ENCODE assay signal across 2 cellular contexts in the genomic region with DNA sequence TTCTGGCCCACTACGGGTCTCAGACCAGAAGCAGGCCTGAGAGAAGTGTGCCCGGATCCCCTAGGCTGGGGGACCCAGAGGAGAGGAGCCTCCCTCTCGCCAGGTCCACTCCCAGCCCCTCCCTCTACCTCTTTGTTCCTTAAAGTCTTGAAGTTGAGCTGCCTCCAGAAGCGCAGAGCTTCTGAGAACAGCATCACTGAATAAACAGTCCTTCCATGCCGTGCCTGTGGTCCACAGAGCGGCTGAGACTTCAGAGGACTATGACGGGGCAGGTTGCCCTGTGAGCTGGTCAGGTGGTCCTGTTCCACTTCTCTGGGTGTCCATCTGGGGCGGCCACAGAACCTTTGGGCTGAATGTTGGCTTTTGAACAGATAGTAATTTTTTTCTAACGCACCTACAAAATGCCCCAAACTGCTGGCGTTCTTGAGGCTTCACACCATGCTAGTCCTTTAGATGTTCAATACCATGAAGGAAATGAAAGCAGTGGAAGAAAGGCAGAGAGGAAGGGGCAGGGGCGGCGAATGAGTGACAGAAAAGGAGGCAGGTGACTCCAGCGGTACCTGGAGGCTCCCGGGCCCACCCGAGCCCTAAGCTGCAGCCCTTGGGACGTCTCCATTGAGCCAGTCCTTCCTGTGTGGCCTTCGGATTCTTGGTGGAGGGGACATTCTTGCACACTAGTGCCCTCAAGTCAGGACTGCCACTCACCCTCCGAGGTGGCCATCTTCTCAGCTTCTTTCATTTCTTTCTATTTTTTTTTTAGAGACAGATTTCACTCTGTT.
TF ChIP-seq lines count a peak whose summit lies in the region.

No MANE protein-coding gene starts in this region.

TF ChIP-seq in IMR-90, 13 proteins besides CTCF, POLR2A, EP300 and RAD21:
- TF ChIP-seq FOS (IDR thresholded peaks at IDR 0.05; ENCODE audit: low read depth, low read length): no peak
- no peak for TF ChIP-seq USF2 (IDR thresholded peaks at IDR 0.05; ENCODE audit: low read depth, low read length)
- TF ChIP-seq MXI1 (IDR thresholded peaks at IDR 0.05; ENCODE audit: borderline replicate concordance, low read depth, low read length): no peak
- TF ChIP-seq CHD1 (IDR thresholded peaks at IDR 0.05; ENCODE audit: low read depth, low read length): no peak
- TF ChIP-seq CEBPB (IDR thresholded peaks at IDR 0.05; ENCODE audit: low read depth, low read length): no peak
- no peak for TF ChIP-seq MAFK (IDR thresholded peaks at IDR 0.05; ENCODE audit: low read depth, low read length)
- no peak for TF ChIP-seq MAZ (IDR thresholded peaks at IDR 0.05; ENCODE audit: borderline replicate concordance, low read depth, low read length)
- no peak for TF ChIP-seq NFE2L2 (IDR thresholded peaks at IDR 0.05; ENCODE audit: low read depth, low read length)
- TF ChIP-seq BHLHE40 (IDR thresholded peaks at IDR 0.05; ENCODE audit: low read depth, low read length): no peak
- TF ChIP-seq RFX5 (IDR thresholded peaks at IDR 0.05; ENCODE audit: low read depth, low read length): no peak
- TF ChIP-seq ELK1 (IDR thresholded peaks at IDR 0.05; ENCODE audit: borderline replicate concordance, low read depth, low read length): no peak

TF ChIP-seq in H1, 55 proteins besides CTCF, POLR2A, EP300 and RAD21:
- TF ChIP-seq CHD2 (IDR thresholded peaks at IDR 0.05; ENCODE audit: low read length) (no peak), SUZ12 (IDR thresholded peaks at IDR 0.05; ENCODE audit: low read length) (no peak), PHF8 (conservative IDR thresholded peaks at IDR 0.05; ENCODE audit: low read depth, low read length) (no peak), GABPA (IDR thresholded peaks at IDR 0.05; ENCODE audit: borderline replicate concordance, insufficient read depth, low read length) (no peak), GTF2F1 (IDR thresholded peaks at IDR 0.05; ENCODE audit: borderline replicate concordance, low read depth, low read length) (no peak)
